In the genomic region with DNA sequence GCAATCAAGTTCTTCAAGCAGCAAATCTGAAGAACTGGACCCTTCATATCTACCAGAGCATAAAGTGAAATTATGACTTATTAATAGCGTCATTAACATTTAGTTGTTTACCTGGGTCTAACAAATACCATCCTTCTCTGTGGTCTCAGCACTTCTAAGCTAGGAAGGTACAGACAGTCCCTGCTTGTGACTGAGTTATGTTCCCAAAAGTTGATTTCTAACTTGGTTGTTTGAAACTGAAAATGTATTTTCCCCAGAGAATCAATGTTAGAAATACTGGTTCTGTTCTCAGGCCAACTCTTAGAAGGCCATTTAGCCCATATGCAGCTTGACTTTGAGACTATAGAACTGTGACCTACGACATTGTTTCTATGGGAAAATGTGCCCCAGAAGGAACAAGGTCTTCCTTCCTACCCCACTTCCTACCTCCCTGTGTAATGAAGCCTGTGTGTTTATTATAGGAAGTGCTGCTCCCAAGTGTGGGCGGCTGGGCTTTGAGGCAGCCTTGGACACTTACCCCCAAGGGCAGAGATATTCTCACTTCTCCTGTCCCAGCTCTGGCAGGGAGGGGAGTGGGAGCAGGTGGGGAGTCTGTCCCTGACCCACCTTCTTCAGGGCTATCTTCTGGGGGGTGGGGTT, we compare ENCODE assay signal across 1 cellular context.
TF ChIP-seq lines count a peak whose summit lies in the region.

No MANE protein-coding gene starts in this region.

TF ChIP-seq in GM23338, 12 proteins besides CTCF, POLR2A, EP300 and RAD21 (continued from another document):
- no peak for TF ChIP-seq ZNF462 (CRISPR knock-in tag; IDR thresholded peaks at IDR 0.05)
- no peak for TF ChIP-seq ZNF331 (CRISPR knock-in tag; IDR thresholded peaks at IDR 0.05; ENCODE audit: low read depth)
- TF ChIP-seq EZH2 (IDR thresholded peaks at IDR 0.05; ENCODE audit: low read depth, unreplicated experiment) = no peak
- TF ChIP-seq ETS1 (IDR thresholded peaks at IDR 0.05) = no peak
- no peak for TF ChIP-seq CREB1 (CRISPR knock-in tag; IDR thresholded peaks at IDR 0.05; ENCODE audit: low read depth)
- no peak for TF ChIP-seq NANOG (IDR thresholded peaks at IDR 0.05; ENCODE audit: borderline replicate concordance)
- TF ChIP-seq ZNF114 (CRISPR knock-in tag; IDR thresholded peaks at IDR 0.05) = no peak
- TF ChIP-seq EZH2phosphoT487 (IDR thresholded peaks at IDR 0.05; ENCODE audit: unreplicated experiment) = no peak
- no peak for TF ChIP-seq JUNB (IDR thresholded peaks at IDR 0.05; ENCODE audit: unreplicated experiment)
